In genomic region chr5:143207563-143208364, GRCh38 we compare ENCODE assay signal across 15 cellular contexts.
DNase-seq lines count a peak whose midpoint lies in the region; ATAC-seq and TF ChIP-seq lines count a peak whose summit lies in the region.
"Had no signal": no experiment of that assay in that cellular context is flagged by ENCODE, and none has a peak within 500 bp of the region (broad histone marks: within the 10 kb centered on the region; RNA-seq: fewer than 3 reads in every experiment).

No MANE protein-coding gene starts in this region.

- peak overlapping the region; percentile 9 to 57 for H3K27ac Mint-ChIP-seq in activated naive CD4-positive, alpha-beta T cell treated with anti-CD3 and anti-CD28 coated beads, Interleukin-2, amount 50 U/mL, for 72 hours
- H3K27ac Mint-ChIP-seq in stimulated activated memory B cell treated with anti-CD40 and anti-IgM and Interleukin-4, amounts not matched to agents 10 μg/mL and 1 μg/mL and 100 μg/mL, for 72 hours: peak overlapping the region; percentile 69
- no peak overlapping the region for H3K27ac Mint-ChIP-seq in T-helper 2 cell treated with Interferon-gamma antibody and Interleukin-4, amounts not matched to agents 5 μg/mL and 100 μg/mL, for 36 hours
- H3K27ac Mint-ChIP-seq: activated naive CD8-positive, alpha-beta T cell treated with anti-CD3 and anti-CD28 coated beads, Interleukin-2, amount 10 ng/mL, durations not matched to agents 7 days and 5 days had no signal

- H3K4me3 Mint-ChIP-seq in stimulated activated memory B cell treated with anti-CD40 and anti-IgM and Interleukin-4, amounts not matched to agents 10 μg/mL and 1 μg/mL and 100 μg/mL, for 72 hours: no peak overlapping the region
- H3K4me3 Mint-ChIP-seq in T-helper 2 cell treated with Interferon-gamma antibody and Interleukin-4, amounts not matched to agents 5 μg/mL and 100 μg/mL, for 36 hours: no peak overlapping the region
- H3K4me3 Mint-ChIP-seq: activated naive CD8-positive, alpha-beta T cell treated with anti-CD3 and anti-CD28 coated beads, Interleukin-2, amount 10 ng/mL, durations not matched to agents 7 days and 5 days; neural crest cell had no signal

- no peak for TF ChIP-seq CTCF in foreskin keratinocyte (conservative IDR thresholded peaks at IDR 0.05)

- no peak for DNase-seq in activated naive CD4-positive, alpha-beta T cell treated with anti-CD3 and anti-CD28 coated beads, Interleukin-2, amount 50 U/mL, for 72 hours (ENCODE audit: low spot score in 2 of 2)
- no peak for DNase-seq in activated naive CD4-positive, alpha-beta T cell treated with Interleukin-2 at 50 U/mL for 16 hours
- DNase-seq in OCI-M1 (lab: John Stamatoyannopoulos, UW) (peak; percentile 94), foreskin keratinocyte (no peak)
- DNase-seq in T-helper 2 cell treated with Interferon-gamma antibody and Interleukin-4, amounts not matched to agents 5 μg/mL and 100 μg/mL, for 36 hours (ENCODE audit: low spot score): no peak
- DNase-seq: activated CD8-positive, alpha-beta memory T cell treated with anti-CD3 and anti-CD28 coated beads for 24 hours; activated naive CD8-positive, alpha-beta T cell treated with anti-CD3 and anti-CD28 coated beads, Interleukin-2, amount 10 ng/mL, durations not matched to agents 7 days and 5 days; DMS53; NCI-H1694; PC-9; T-helper 1 cell had no signal

- H3K27ac ChIP-seq in foreskin keratinocyte: peak overlapping the region; percentile 3
- H3K27ac ChIP-seq: PC-9 had no signal

- no peaks in the 10 kb centered on the region for H3K9me3 Mint-ChIP-seq in activated naive CD4-positive, alpha-beta T cell treated with anti-CD3 and anti-CD28 coated beads, Interleukin-2, amount 50 U/mL, for 72 hours
- H3K9me3 Mint-ChIP-seq in stimulated activated memory B cell treated with anti-CD40 and anti-IgM and Interleukin-4, amounts not matched to agents 10 μg/mL and 1 μg/mL and 100 μg/mL, for 72 hours: peaks cover 3% of the 10 kb centered on the region
- H3K9me3 Mint-ChIP-seq in T-helper 2 cell treated with Interferon-gamma antibody and Interleukin-4, amounts not matched to agents 5 μg/mL and 100 μg/mL, for 36 hours: peaks cover 2% of the 10 kb centered on the region
- H3K9me3 Mint-ChIP-seq: activated naive CD8-positive, alpha-beta T cell treated with anti-CD3 and anti-CD28 coated beads, Interleukin-2, amount 10 ng/mL, durations not matched to agents 7 days and 5 days; neural crest cell had no signal

- H3K27me3 ChIP-seq in foreskin keratinocyte: no peaks in the 10 kb centered on the region

- H3K36me3 Mint-ChIP-seq in activated naive CD4-positive, alpha-beta T cell treated with anti-CD3 and anti-CD28 coated beads, Interleukin-2, amount 50 U/mL, for 72 hours: peaks cover 0 to 19% of the 10 kb centered on the region in 2 donors
- H3K36me3 Mint-ChIP-seq in stimulated activated memory B cell treated with anti-CD40 and anti-IgM and Interleukin-4, amounts not matched to agents 10 μg/mL and 1 μg/mL and 100 μg/mL, for 72 hours: peaks cover 13% of the 10 kb centered on the region
- peaks cover 5% of the 10 kb centered on the region for H3K36me3 Mint-ChIP-seq in T-helper 2 cell treated with Interferon-gamma antibody and Interleukin-4, amounts not matched to agents 5 μg/mL and 100 μg/mL, for 36 hours (ENCODE audit: low read depth)
- H3K36me3 Mint-ChIP-seq: activated naive CD8-positive, alpha-beta T cell treated with anti-CD3 and anti-CD28 coated beads, Interleukin-2, amount 10 ng/mL, durations not matched to agents 7 days and 5 days had no signal

- peak; percentile 37 to 61 for ATAC-seq in activated naive CD4-positive, alpha-beta T cell treated with anti-CD3 and anti-CD28 coated beads, Interleukin-2, amount 50 U/mL, for 72 hours
- ATAC-seq in foreskin keratinocyte: no peak
- no peak for ATAC-seq in stimulated activated memory B cell treated with anti-CD40 and anti-IgM and Interleukin-4, amounts not matched to agents 10 μg/mL and 1 μg/mL and 100 μg/mL, for 72 hours
- no peak for ATAC-seq in GM18861 (IDR thresholded peaks at IDR 0.05; ENCODE audit: unreplicated experiment)
- ATAC-seq in GM18519 (IDR thresholded peaks at IDR 0.05; ENCODE audit: low FRiP score, unreplicated experiment): no peak

- H3K4me1 Mint-ChIP-seq in stimulated activated memory B cell treated with anti-CD40 and anti-IgM and Interleukin-4, amounts not matched to agents 10 μg/mL and 1 μg/mL and 100 μg/mL, for 72 hours: peaks cover 25% of the 10 kb centered on the region
- H3K4me1 Mint-ChIP-seq in T-helper 2 cell treated with Interferon-gamma antibody and Interleukin-4, amounts not matched to agents 5 μg/mL and 100 μg/mL, for 36 hours (ENCODE audit: low read depth): peaks cover 6% of the 10 kb centered on the region
- H3K4me1 Mint-ChIP-seq: activated naive CD8-positive, alpha-beta T cell treated with anti-CD3 and anti-CD28 coated beads, Interleukin-2, amount 10 ng/mL, durations not matched to agents 7 days and 5 days had no signal

- peaks cover 24% of the 10 kb centered on the region for H3K4me1 ChIP-seq in foreskin keratinocyte

- H3K27me3 Mint-ChIP-seq in stimulated activated memory B cell treated with anti-CD40 and anti-IgM and Interleukin-4, amounts not matched to agents 10 μg/mL and 1 μg/mL and 100 μg/mL, for 72 hours: no peaks in the 10 kb centered on the region
- no peaks in the 10 kb centered on the region for H3K27me3 Mint-ChIP-seq in T-helper 2 cell treated with Interferon-gamma antibody and Interleukin-4, amounts not matched to agents 5 μg/mL and 100 μg/mL, for 36 hours (ENCODE audit: low read depth)
- H3K27me3 Mint-ChIP-seq: activated naive CD8-positive, alpha-beta T cell treated with anti-CD3 and anti-CD28 coated beads, Interleukin-2, amount 10 ng/mL, durations not matched to agents 7 days and 5 days had no signal

Comparison
In these comparisons a context has a peak if more than half of its experiments do, and no peak if none do; other contexts are left out.
1. ATAC-seq: peak in activated naive CD4-positive, alpha-beta T cell treated with anti-CD3 and anti-CD28 coated beads, Interleukin-2, amount 50 U/mL, for 72 hours (2 of 2); none in foreskin keratinocyte (single experiment), stimulated activated memory B cell treated with anti-CD40 and anti-IgM and Interleukin-4, amounts not matched to agents 10 μg/mL and 1 μg/mL and 100 μg/mL, for 72 hours (single experiment), GM18861 (single experiment) and GM18519 (single experiment).